Comparison of ENCODE assay signal across 1 cellular context in genomic region chr11:124970925-124971324, GRCh38.
TF ChIP-seq lines count a peak whose summit lies in the region.

No MANE protein-coding gene starts in this region.

TF ChIP-seq in SK-N-SH, 30 proteins besides CTCF, POLR2A, EP300 and RAD21 (continued from another document):
- TF ChIP-seq USF2 (IDR thresholded peaks at IDR 0.05; ENCODE audit: borderline replicate concordance, low read depth, low read length) (no peak), NRF1 (IDR thresholded peaks at IDR 0.05; ENCODE audit: low read depth, low read length) (no peak), USF1 (IDR thresholded peaks at IDR 0.05; ENCODE audit: borderline replicate concordance, low read depth) (no peak), TAF1 (IDR thresholded peaks at IDR 0.05; ENCODE audit: borderline replicate concordance, low read depth, low read length) (no peak), PBX3 (IDR thresholded peaks at IDR 0.05) (no peak), REST (IDR thresholded peaks at IDR 0.05; ENCODE audit: low read depth, low read length) (no peak), JUND (IDR thresholded peaks at IDR 0.05) (no peak), RFX5 (IDR thresholded peaks at IDR 0.05; ENCODE audit: low read length) (no peak), ELF1 (IDR thresholded peaks at IDR 0.05) (no peak), ZBTB33 (IDR thresholded peaks at IDR 0.05; ENCODE audit: borderline replicate concordance, low read depth) (no peak)
